8 cellular contexts compared by ENCODE assay signal in the genomic region with DNA sequence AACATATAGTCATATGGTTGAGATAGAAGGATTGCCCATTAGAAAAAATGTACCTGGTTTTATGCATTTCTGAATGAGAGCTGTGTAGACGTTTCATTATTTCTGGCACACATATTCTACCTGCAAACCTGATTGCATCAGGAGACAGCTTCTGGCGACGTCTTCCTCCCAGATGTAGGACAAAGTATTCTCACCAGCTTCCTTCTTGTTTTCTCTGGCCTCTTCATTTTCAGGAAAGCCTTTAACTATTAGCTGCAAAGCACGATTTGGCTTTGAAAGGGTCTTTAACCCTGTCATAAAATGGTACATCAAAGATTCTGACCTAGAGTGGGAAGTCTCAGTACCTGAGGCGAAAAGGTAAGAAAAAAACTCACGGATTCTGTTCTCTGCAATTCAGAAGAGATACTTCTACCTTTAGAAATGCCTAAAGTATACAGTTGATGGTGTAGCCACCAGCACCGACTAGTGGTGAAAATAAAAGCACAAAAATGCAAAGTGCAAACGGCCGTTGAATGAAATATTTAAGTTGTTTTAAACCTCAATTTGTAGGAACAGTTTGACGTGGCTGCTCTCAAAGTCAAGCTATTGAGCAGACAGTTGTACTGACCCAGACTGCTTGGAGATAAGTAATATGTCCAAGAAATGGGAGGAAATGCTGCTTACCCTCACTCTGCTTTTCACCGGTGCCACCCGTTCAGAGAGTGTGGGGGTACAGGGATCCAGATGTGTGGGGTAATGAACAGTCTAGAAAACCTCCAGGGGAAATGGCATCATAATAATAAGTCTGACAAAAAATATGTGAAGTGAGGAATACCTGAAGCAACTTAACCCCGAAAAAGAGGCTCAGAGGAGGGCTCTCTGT. TPM values are rescaled to one million over a fixed set of nuclear protein-coding genes. Genes with fewer than 3 reads are reported as not detected.
DNase-seq lines count a peak whose midpoint lies in the region; FAIRE-seq and TF ChIP-seq lines count a peak whose summit lies in the region.

No MANE protein-coding gene starts in this region.

- peak overlapping the region; percentile 24; the same call in 1 of the 2 replicates for H3K4me3 ChIP-seq in ACC112 (ENCODE audit: low read depth, low read length)
- no peak overlapping the region for H3K4me3 ChIP-seq in coronary artery
- no peak overlapping the region for H3K4me3 ChIP-seq in uterus

- TF ChIP-seq POLR2A in GM12891 (IDR thresholded peaks at IDR 0.05; ENCODE audit: low read depth, low read length) (no peak), uterus (IDR thresholded peaks at IDR 0.05) (no peak)

- no peaks in the 10 kb centered on the region for H3K9me3 ChIP-seq in uterus

- peak; percentile 62 for FAIRE-seq in GM12891 (lab: Jason Lieb, UNC)

- intact Hi-C loops in uterus (cut with DNase I; ENCODE audit: low total_unique reads): no loop called here

- peak; percentile 18 for DNase-seq in GM12891 (ENCODE audit: insufficient read length, low spot score)
- DNase-seq in HK-2 (ENCODE audit: unreplicated experiment): peak; percentile 17
- no peak for DNase-seq in coronary artery (ENCODE audit: low spot score)
- peak; percentile 13 for DNase-seq in myocyte (ENCODE audit: low read depth)
- DNase-seq in uterus: no peak
- DNase-seq in NCI-H146 treated with DMSO at 0.1 percent for 48 hours (lab: John Stamatoyannopoulos, UW; ENCODE audit: unreplicated experiment): no peak

- H3K27ac ChIP-seq in ACC112 (ENCODE audit: low read depth, low read length) (no peak overlapping the region), VCaP (peak overlapping the region; percentile 73), coronary artery (no peak overlapping the region), uterus (no peak overlapping the region)

- H2AFZ ChIP-seq in ACC112 (ENCODE audit: low read length, unreplicated experiment): peak overlapping the region; percentile 85

- no peaks in the 10 kb centered on the region for H3K36me3 ChIP-seq in ACC112 (ENCODE audit: insufficient read depth, low read length)
- H3K36me3 ChIP-seq in uterus: no peaks in the 10 kb centered on the region

- no peaks in the 10 kb centered on the region for H3K27me3 ChIP-seq in ACC112 (ENCODE audit: insufficient read depth, low read length)
- no peaks in the 10 kb centered on the region for H3K27me3 ChIP-seq in uterus

- TF ChIP-seq CTCF in VCaP (conservative IDR thresholded peaks at IDR 0.05): peak; percentile 82
- peak; percentile 39 for TF ChIP-seq CTCF in coronary artery (IDR thresholded peaks at IDR 0.05)
- TF ChIP-seq CTCF in uterus (IDR thresholded peaks at IDR 0.05): peak; percentile 39 to 56 (median 48)

- peaks cover 5% of the 10 kb centered on the region for H3K4me1 ChIP-seq in ACC112 (ENCODE audit: control insufficient read depth, insufficient read depth, low read length, unreplicated experiment)
- H3K4me1 ChIP-seq in uterus: no peaks in the 10 kb centered on the region

- H3K79me2 ChIP-seq in ACC112 (ENCODE audit: control insufficient read depth, insufficient read depth, low read length, unreplicated experiment): no peaks in the 10 kb centered on the region

TF ChIP-seq in GM12891, 5 proteins besides CTCF, POLR2A, EP300 and RAD21:
- TF ChIP-seq POU2F2 (IDR thresholded peaks at IDR 0.05; ENCODE audit: low read depth, low read length): no peak
- TF ChIP-seq TAF1 (IDR thresholded peaks at IDR 0.05; ENCODE audit: low read depth, low read length): no peak
- TF ChIP-seq POLR2AphosphoS5 (IDR thresholded peaks at IDR 0.05; ENCODE audit: low read depth, low read length): no peak
- no peak for TF ChIP-seq PAX5 (IDR thresholded peaks at IDR 0.05; ENCODE audit: insufficient read depth, low read length, severe bottlenecking)
- TF ChIP-seq SPI1 (IDR thresholded peaks at IDR 0.05; ENCODE audit: low read depth, low read length): no peak

RNA-seq across cellular contexts. Expression of a gene that starts 20.2 kb away (rescaled TPM):
- polyA plus RNA-seq in GM12891 (2012; ENCODE audit: low read depth, missing spikeins): 0.15 TPM
- not detected in 2 replicates for total RNA-seq in myocyte
- polyA plus RNA-seq in myocyte (2012): not detected
- total RNA-seq in uterus: 1 to 10 TPM in 2 of 4 donors, under 1 TPM in 2; 0.29 to 1.9 (median 0.76) TPM

RNA-seq across cellular contexts. Expression of a gene that starts 29.8 kb away (rescaled TPM):
- polyA plus RNA-seq in GM12891 (2012; ENCODE audit: low read depth, missing spikeins): not detected
- total RNA-seq in myocyte: 0.24 and 0.42 TPM in 2 replicates
- 0.14 TPM for polyA plus RNA-seq in myocyte (2012)
- 1 to 10 TPM in 1 of 4 donors, not detected in 3; 1.2 TPM for total RNA-seq in uterus

Comparison
In these comparisons a context has a peak if more than half of its experiments do, and no peak if none do; other contexts are left out.
1. DNase-seq: peak in GM12891 (single experiment), HK-2 (single experiment) and myocyte (single experiment); none in coronary artery (single experiment), uterus (0 of 2) and NCI-H146 treated with DMSO at 0.1 percent for 48 hours (single experiment).
2. Peak in every context shown above with its lines, with median percentiles within 50 percentile points of each other: CTCF ChIP-seq.